Comparison of ENCODE assay signal across 1 cellular context in genomic region chr17:79609616-79610150, GRCh38.
TF ChIP-seq lines count a peak whose summit lies in the region.

No MANE protein-coding gene starts in this region.

TF ChIP-seq in SK-N-SH, 30 proteins besides CTCF, POLR2A, EP300 and RAD21 (continued from another document):
- TF ChIP-seq, protein P1, sequence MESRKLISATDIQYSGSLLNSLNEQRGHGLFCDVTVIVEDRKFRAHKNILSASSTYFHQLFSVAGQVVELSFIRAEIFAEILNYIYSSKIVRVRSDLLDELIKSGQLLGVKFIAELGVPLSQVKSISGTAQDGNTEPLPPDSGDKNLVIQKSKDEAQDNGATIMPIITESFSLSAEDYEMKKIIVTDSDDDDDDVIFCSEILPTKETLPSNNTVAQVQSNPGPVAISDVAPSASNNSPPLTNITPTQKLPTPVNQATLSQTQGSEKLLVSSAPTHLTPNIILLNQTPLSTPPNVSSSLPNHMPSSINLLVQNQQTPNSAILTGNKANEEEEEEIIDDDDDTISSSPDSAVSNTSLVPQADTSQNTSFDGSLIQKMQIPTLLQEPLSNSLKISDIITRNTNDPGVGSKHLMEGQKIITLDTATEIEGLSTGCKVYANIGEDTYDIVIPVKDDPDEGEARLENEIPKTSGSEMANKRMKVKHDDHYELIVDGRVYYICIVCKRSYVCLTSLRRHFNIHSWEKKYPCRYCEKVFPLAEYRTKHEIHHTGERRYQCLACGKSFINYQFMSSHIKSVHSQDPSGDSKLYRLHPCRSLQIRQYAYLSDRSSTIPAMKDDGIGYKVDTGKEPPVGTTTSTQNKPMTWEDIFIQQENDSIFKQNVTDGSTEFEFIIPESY (IDR thresholded peaks at IDR 0.05; ENCODE audit: borderline replicate concordance, low read depth) = no peak
- TF ChIP-seq MXI1 (IDR thresholded peaks at IDR 0.05; ENCODE audit: low read depth, low read length) (no peak), SMC3 (IDR thresholded peaks at IDR 0.05; ENCODE audit: low read depth, low read length) (no peak), FOXM1 (IDR thresholded peaks at IDR 0.05; ENCODE audit: low read depth) (no peak), NFIC (IDR thresholded peaks at IDR 0.05; ENCODE audit: borderline replicate concordance) (no peak), TAF1 (IDR thresholded peaks at IDR 0.05; ENCODE audit: borderline replicate concordance, low read depth, low read length) (no peak), USF1 (IDR thresholded peaks at IDR 0.05; ENCODE audit: borderline replicate concordance, low read depth) (no peak), RFX5 (IDR thresholded peaks at IDR 0.05; ENCODE audit: low read length) (no peak), USF2 (IDR thresholded peaks at IDR 0.05; ENCODE audit: borderline replicate concordance, low read depth, low read length) (no peak), NRF1 (IDR thresholded peaks at IDR 0.05; ENCODE audit: low read depth, low read length) (no peak), SIN3A (IDR thresholded peaks at IDR 0.05; ENCODE audit: borderline replicate concordance, low read depth, low read length) (no peak), GATA2 (CRISPR knock-in tag; IDR thresholded peaks at IDR 0.05) (no peak), MEF2A (IDR thresholded peaks at IDR 0.05; ENCODE audit: borderline replicate concordance, low read depth) (no peak), FOXJ3 (CRISPR knock-in tag; IDR thresholded peaks at IDR 0.05) (no peak)
